Comparison of ENCODE assay signal across 8 cellular contexts in the genomic region with DNA sequence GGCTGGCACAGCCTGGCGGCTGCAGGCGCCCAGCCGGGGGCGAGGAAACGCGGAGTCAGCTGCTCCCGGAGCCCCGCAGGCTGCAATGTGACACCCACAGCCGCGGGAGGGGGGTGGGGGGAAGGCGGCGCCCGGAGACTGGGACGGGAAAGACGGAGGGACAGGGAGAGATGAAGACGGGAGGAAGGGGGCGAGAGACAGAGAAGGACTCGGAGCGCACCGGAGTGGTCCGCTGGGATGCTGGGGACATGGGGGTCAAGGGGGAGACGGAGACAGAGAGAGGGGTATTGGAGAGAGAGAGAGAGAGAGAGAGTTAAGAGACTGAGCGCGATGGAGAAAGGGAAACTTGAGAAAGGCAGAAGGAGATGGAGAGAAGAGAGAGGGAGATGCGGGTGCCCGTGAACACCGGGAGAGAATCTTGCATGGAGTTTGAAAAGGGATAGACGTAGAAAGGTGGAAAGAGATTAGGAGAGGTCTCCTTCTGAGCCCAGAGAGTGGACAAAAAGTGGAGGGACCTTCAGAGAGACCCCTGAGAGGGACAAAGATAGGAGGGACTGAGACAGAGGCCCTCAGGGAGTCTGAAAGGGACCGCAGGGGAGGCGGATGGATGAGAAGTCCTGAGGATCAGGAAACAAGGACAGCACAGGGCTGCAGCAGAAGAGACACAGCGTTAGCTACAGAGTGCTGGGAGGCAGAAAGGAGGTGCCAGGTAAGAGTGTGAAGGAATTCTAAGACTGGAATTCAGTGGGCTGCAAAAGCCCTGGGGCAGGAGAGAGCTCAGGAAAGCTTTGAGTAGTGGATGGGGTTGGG. TPM values are rescaled to one million over a fixed set of nuclear protein-coding genes. Genes with fewer than 3 reads are reported as not detected.
A peak's percentile ranks its signal among the peaks of the same experiment; 100 is the strongest.
DNase-seq lines count a peak whose midpoint lies in the region; ATAC-seq and TF ChIP-seq lines count a peak whose summit lies in the region.

No MANE protein-coding gene starts in this region.

- no peaks in the 10 kb centered on the region for H3K9me2 ChIP-seq in OCI-LY7 (ENCODE audit: insufficient read depth, low read length)

- H2AFZ ChIP-seq in OCI-LY7 (ENCODE audit: low read length), result no peak overlapping the region

- no peak overlapping the region for H3K27ac ChIP-seq in OCI-LY7 (ENCODE audit: low read depth, low read length, poor library complexity, severe bottlenecking)

- H3K4me3 Mint-ChIP-seq in naive B cell, result peak overlapping the region; percentile 31 to 87 (median 74)

- no peaks in the 10 kb centered on the region for H3K4me1 ChIP-seq in OCI-LY7 (ENCODE audit: insufficient read depth, low read length, poor library complexity, severe bottlenecking)

- no TSS peak for BruUV-seq in OCI-LY7 (replicated peaks; lab: Mats Ljungman, UMichigan)

- H3K36me3 ChIP-seq in OCI-LY7 (ENCODE audit: insufficient read depth, low read length), result peaks cover 23% of the 10 kb centered on the region

- H3K36me3 Mint-ChIP-seq in naive B cell, result peaks cover 5 to 15% of the 10 kb centered on the region in 2 donors

- H3K4me3 ChIP-seq in epithelial cell of esophagus (ENCODE audit: low read length), result peak overlapping the region; percentile 16
- no peak overlapping the region for H3K4me3 ChIP-seq in OCI-LY7 (ENCODE audit: low read depth, low read length, poor library complexity, severe bottlenecking)

- TF ChIP-seq CTCF in epithelial cell of esophagus (IDR thresholded peaks at IDR 0.05; ENCODE audit: insufficient read depth, low read depth, low read length, missing control alignments), result no peak
- TF ChIP-seq CTCF in OCI-LY7 (conservative IDR thresholded peaks at IDR 0.05; ENCODE audit: low read length), result no peak

- H3K4me1 Mint-ChIP-seq in naive B cell, result peaks cover 8 to 18% (median 12%) of the 10 kb centered on the region in 3 donors

- peaks cover 0 to 2% (median 0%) of the 10 kb centered on the region in 7 donors for H3K9me3 Mint-ChIP-seq in naive B cell

- CTCF ChIA-PET in OCI-LY7 (lab: Charles Lee; ENCODE audit: unreplicated experiment), result no interaction called here

- H3K27ac Mint-ChIP-seq in naive B cell, result peak overlapping the region in 2 of 6 donors; percentile 37 to 82

- POLR2A ChIA-PET in OCI-LY7 (lab: Charles Lee), result no interaction called here

- peaks cover 16 to 44% (median 36%) of the 10 kb centered on the region in 3 donors for H3K27me3 Mint-ChIP-seq in naive B cell

- no peaks in the 10 kb centered on the region for H3K79me2 ChIP-seq in OCI-LY7 (ENCODE audit: insufficient read depth, low read depth, low read length)

- H4K20me1 ChIP-seq in OCI-LY7 (ENCODE audit: insufficient read depth, low read length), result no peaks in the 10 kb centered on the region

- ATAC-seq in naive B cell (ENCODE audit: low read depth in 2 of 2) (peak in 1 of 2 donors; percentile 18), GM21717 (IDR thresholded peaks at IDR 0.05; ENCODE audit: unreplicated experiment) (no peak)

- DNase-seq in ELF-1 (ENCODE audit: low read depth, low spot score) (peak; percentile 86), RPMI7951 (ENCODE audit: low read depth) (peak; percentile 45), epithelial cell of esophagus (ENCODE audit: low read depth) (no peak), naive B cell (no peak), HCEC 1CT (no peak), GF-D8 (lab: John Stamatoyannopoulos, UW) (no peak), OCI-LY7 (ENCODE audit: low spot score) (no peak)

- intact Hi-C loops in OCI-LY7 (cut with micrococcal nuclease; ENCODE audit: unreplicated experiment), result no loop called here

- H3K4me2 ChIP-seq in OCI-LY7 (ENCODE audit: low read length), result no peak overlapping the region

- no peaks in the 10 kb centered on the region for H3K9me3 ChIP-seq in OCI-LY7 (ENCODE audit: low read length)

RNA-seq across cellular contexts. Expression of a gene that starts 1.0 kb away (rescaled TPM):
- 4.9 and 8.4 TPM in 2 replicates for total RNA-seq in RPMI7951 (2014; rRNA removed; shearing (Covaris generic))
- under 1 TPM in 4 of 6 donors, not detected in 2; 0.06 to 0.36 (median 0.28) TPM for polyA plus RNA-seq in naive B cell (ENCODE audit: low read depth in 6 of 6)
- 0.41 and 0.59 TPM in 2 replicates for total RNA-seq in OCI-LY7 (2014; rRNA removed; shearing (Covaris generic))
- total RNA-seq in OCI-LY7 (2022), result 3.1 and 3.6 TPM in 2 replicates

RNA-seq across cellular contexts. Expression of a gene that starts 10.2 kb away (rescaled TPM):
- total RNA-seq in RPMI7951 (2014; rRNA removed; shearing (Covaris generic)), result 0.10 TPM in 1 of 2 replicates, not detected in the other
- polyA plus RNA-seq in naive B cell (ENCODE audit: low read depth in 6 of 6), result not detected
- total RNA-seq in OCI-LY7 (2014; rRNA removed; shearing (Covaris generic)), result 0.19 TPM in 1 of 2 replicates, not detected in the other
- 0.17 TPM in 1 of 2 replicates, not detected in the other for total RNA-seq in OCI-LY7 (2022)

RNA-seq across cellular contexts. Expression of a gene that starts 31.2 kb away (rescaled TPM):
- total RNA-seq in RPMI7951 (2014; rRNA removed; shearing (Covaris generic)), result 18.0 and 21.9 TPM in 2 replicates
- polyA plus RNA-seq in naive B cell (ENCODE audit: low read depth in 6 of 6), result 10 to 100 TPM; 10.4 to 29.3 (median 12.3) TPM
- 67.9 and 84.2 TPM in 2 replicates for total RNA-seq in OCI-LY7 (2014; rRNA removed; shearing (Covaris generic))
- total RNA-seq in OCI-LY7 (2022), result 124 and 133 TPM in 2 replicates

Comparison
In these comparisons a context has a peak if more than half of its experiments do, and no peak if none do; other contexts are left out.
1. DNase-seq: peak in ELF-1 (single experiment) and RPMI7951 (single experiment); none in epithelial cell of esophagus (single experiment), naive B cell (single experiment), HCEC 1CT (single experiment), GF-D8 (single experiment) and OCI-LY7 (single experiment).